ENCODE assay signal across 16 cellular contexts in genomic region chr3:130136337-130136736, GRCh38. TPM values are rescaled to one million over a fixed set of nuclear protein-coding genes. Genes with fewer than 3 reads are reported as not detected.
"Had no signal": no experiment of that assay in that cellular context is flagged by ENCODE, and none has a peak within 500 bp of the region (broad histone marks: within the 10 kb centered on the region; RNA-seq: fewer than 3 reads in every experiment).

No MANE protein-coding gene starts in this region.

RNA-seq across cellular contexts. Expression of gene ALG1L2, which starts 54.7 kb away (rescaled TPM):
- total RNA-seq: activated CD4-positive, alpha-beta memory T cell treated with anti-CD3 and anti-CD28 coated beads for 36 hours; activated CD4-positive, alpha-beta T cell treated with anti-CD3 and anti-CD28 coated beads, Interleukin-2, amount 10 ng/mL, durations not matched to agents 24 days and 14 days; activated naive CD4-positive, alpha-beta T cell treated with anti-CD3 and anti-CD28 coated beads for 36 hours; activated T-helper 1 cell treated with anti-CD3 and anti-CD28 coated beads, Interleukin-12 subunit alpha, Interleukin-12 subunit beta, Interleukin-2, Interleukin-4 antibody, amounts not matched to agents 30 ng/mL and 10 ng/mL and 1 ng/mL, durations not matched to agents 14 hours and 24 hours and 36 hours; ascending aorta; cardiac septum; esophagus mucosa; glomerular endothelial cell; heart right ventricle; pulmonary artery endothelial cell; right atrium auricular region; suprapubic skin; tibial nerve had no signal
- polyA plus RNA-seq: adrenal gland, heart right ventricle, neural cell, spleen had no signal
